ENCODE assay signal across 22 cellular contexts in the genomic region with DNA sequence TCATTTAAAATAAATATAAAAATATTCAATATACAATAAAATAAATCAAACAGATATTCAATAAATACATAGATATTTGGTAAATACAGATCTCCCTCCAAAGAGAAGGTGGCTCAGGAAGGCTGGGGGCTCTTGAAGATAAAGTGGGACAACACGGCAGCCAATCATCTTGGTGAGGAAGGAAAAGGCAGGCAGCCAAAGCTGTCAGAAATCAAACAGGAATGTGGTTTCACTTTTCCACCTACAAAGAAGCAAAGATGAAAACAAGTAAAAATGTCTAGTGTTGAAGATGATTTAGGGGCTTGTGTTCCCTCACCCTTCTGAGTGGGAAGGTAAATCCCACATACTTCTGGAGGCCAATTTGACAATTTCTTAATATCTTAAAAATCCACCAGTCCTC.
"Had no signal": no experiment of that assay in that cellular context is flagged by ENCODE, and none has a peak within 500 bp of the region (broad histone marks: within the 10 kb centered on the region; RNA-seq: fewer than 3 reads in every experiment).

No MANE protein-coding gene starts in this region.

- H3K27ac Mint-ChIP-seq: nephron progenitor cell; stimulated activated naive B cell treated with anti-CD40 and anti-IgM and Interleukin-4, amounts not matched to agents 10 μg/mL and 1 μg/mL and 100 μg/mL, for 72 hours; stimulated activated naive CD8-positive, alpha-beta T cell treated with anti-CD3 and anti-CD28 coated beads, Interleukin-15, Interleukin-2, amounts not matched to agents 100 ng/mL and 50 ng/mL, for 24 hours had no signal

- DNase-seq: cerebellar nuclear complex; dorsolateral prefrontal cortex; effector CD4-positive, alpha-beta T cell; foreskin fibroblast; gastrocnemius medialis; kidney; left lung; mammary epithelial cell; mesendoderm; naive thymus-derived CD8-positive, alpha-beta T cell; nephron progenitor cell; nucleus accumbens; pancreas; stimulated activated CD4-positive, alpha-beta T cell treated with anti-CD3 and anti-CD28 coated beads, Interleukin-12 subunit alpha, Interleukin-12 subunit beta, amount 100 ng/mL, for 4 hours; stimulated activated CD4-positive, alpha-beta T cell treated with anti-CD3 and anti-CD28 coated beads, Interleukin-1b, Interleukin-23, amount 100 ng/mL, for 48 hours; stimulated activated CD4-positive, alpha-beta T cell treated with anti-CD3 and anti-CD28 coated beads, Interleukin-4, amount 100 ng/mL, for 1 hour; stimulated activated naive B cell treated with anti-CD40 and anti-IgM and Interleukin-4, amounts not matched to agents 10 μg/mL and 1 μg/mL and 100 μg/mL, for 72 hours; transverse colon; upper lobe of right lung had no signal

- ATAC-seq: esophagus mucosa; gastrocnemius medialis; left lung; naive thymus-derived CD8-positive, alpha-beta T cell; pancreas; sciatic nerve; stimulated activated naive B cell treated with anti-CD40 and anti-IgM and Interleukin-4, amounts not matched to agents 10 μg/mL and 1 μg/mL and 100 μg/mL, for 72 hours; upper lobe of right lung had no signal

- H3K4me1 Mint-ChIP-seq: nephron progenitor cell; stimulated activated naive B cell treated with anti-CD40 and anti-IgM and Interleukin-4, amounts not matched to agents 10 μg/mL and 1 μg/mL and 100 μg/mL, for 72 hours had no signal

- H3K27me3 Mint-ChIP-seq: naive thymus-derived CD8-positive, alpha-beta T cell; stimulated activated naive CD8-positive, alpha-beta T cell treated with anti-CD3 and anti-CD28 coated beads, Interleukin-15, Interleukin-2, amounts not matched to agents 100 ng/mL and 50 ng/mL, for 24 hours had no signal

- H3K4me3 Mint-ChIP-seq: nephron progenitor cell; stimulated activated naive B cell treated with anti-CD40 and anti-IgM and Interleukin-4, amounts not matched to agents 10 μg/mL and 1 μg/mL and 100 μg/mL, for 72 hours; stimulated activated naive CD8-positive, alpha-beta T cell treated with anti-CD3 and anti-CD28 coated beads, Interleukin-15, Interleukin-2, amounts not matched to agents 100 ng/mL and 50 ng/mL, for 24 hours had no signal
